Comparison of ENCODE assay signal across 10 cellular contexts in the genomic region with DNA sequence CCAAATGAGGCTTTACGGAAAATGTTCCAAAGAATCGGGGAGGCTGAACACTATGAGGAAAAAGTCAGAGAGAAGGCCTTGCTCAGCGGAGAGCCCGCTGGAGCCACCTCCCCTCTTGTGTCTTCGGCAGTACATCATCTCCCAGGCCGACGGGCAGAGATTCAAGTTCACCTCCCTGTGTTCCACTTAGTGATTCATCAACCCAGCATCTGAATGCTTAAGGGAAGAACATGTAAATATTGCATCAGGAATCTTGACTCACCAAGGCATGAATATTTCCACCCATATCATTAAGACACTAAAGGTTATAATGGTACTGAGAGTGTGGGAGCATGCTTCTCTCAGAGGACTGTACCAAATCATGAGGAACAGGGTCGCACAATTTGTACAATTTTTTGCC.
DNase-seq lines count a peak whose midpoint lies in the region; ATAC-seq, FAIRE-seq and TF ChIP-seq lines count a peak whose summit lies in the region.
"Had no signal": no experiment of that assay in that cellular context is flagged by ENCODE, and none has a peak within 500 bp of the region (broad histone marks: within the 10 kb centered on the region; RNA-seq: fewer than 3 reads in every experiment).

No MANE protein-coding gene starts in this region.

- H3K9ac ChIP-seq in keratinocyte (ENCODE audit: control insufficient read depth, extremely low read depth, insufficient read depth, low read length): peak overlapping the region; percentile 6

- ATAC-seq in HG02588 (IDR thresholded peaks at IDR 0.05; ENCODE audit: unreplicated experiment) (no peak), HG03521 (IDR thresholded peaks at IDR 0.05; ENCODE audit: unreplicated experiment) (no peak), GM18868 (IDR thresholded peaks at IDR 0.05; ENCODE audit: unreplicated experiment) (no peak)
- ATAC-seq: body of pancreas had no signal

- no peaks in the 10 kb centered on the region for H3K9me1 ChIP-seq in keratinocyte (ENCODE audit: control insufficient read depth, extremely low read depth, insufficient read depth, low read length)

- peak overlapping the region; percentile 81 for H3K27ac ChIP-seq in keratinocyte (ENCODE audit: control insufficient read depth, insufficient read depth, low read length)
- H3K27ac ChIP-seq in tibial nerve: no peak overlapping the region
- H3K27ac ChIP-seq: body of pancreas had no signal

- DNase-seq in HS-5 (ENCODE audit: low read depth) (peak; percentile 94), astrocyte of the cerebellum (ENCODE audit: low read depth) (peak; percentile 96), keratinocyte (ENCODE audit: low read depth, low spot score) (peak; percentile 84), tibial nerve (ENCODE audit: low spot score in 2 of 2) (peak; percentile 15 to 59), MV-4-11 (lab: John Stamatoyannopoulos, UW) (no peak)
- DNase-seq: activated CD4-positive, alpha-beta T cell treated with anti-CD3 and anti-CD28 coated beads, Interleukin-2, amount 50 U/mL, for 48 hours had no signal

- FAIRE-seq in keratinocyte (lab: Jason Lieb, UNC): peak; percentile 99

- TF ChIP-seq CTCF in astrocyte of the cerebellum (IDR thresholded peaks at IDR 0.05; ENCODE audit: low read depth, low read length, missing control alignments) (no peak), keratinocyte (optimal IDR thresholded peaks at IDR 0.05 in 1 of 3, IDR thresholded peaks at IDR 0.05 in 1 of 3, conservative IDR thresholded peaks at IDR 0.05 in 1 of 3; ENCODE audit: extremely low read depth in 1 of 3, insufficient read depth in 2 of 3, low read length in 3 of 3) (no peak), tibial nerve (IDR thresholded peaks at IDR 0.05) (no peak)

- 89 to 95% methylated on average over 8 of the region's 8 CpGs for WGBS in tibial nerve, 2 donors

- H3K4me1 ChIP-seq in keratinocyte (ENCODE audit: control insufficient read depth, extremely low read depth, insufficient read depth, low read length): peaks cover 22% of the 10 kb centered on the region
- peaks cover 0 to 12% (median 0%) of the 10 kb centered on the region in 4 donors for H3K4me1 ChIP-seq in tibial nerve
- H3K4me1 ChIP-seq: body of pancreas had no signal

- peak overlapping the region; percentile 20 for H2AFZ ChIP-seq in keratinocyte (ENCODE audit: control insufficient read depth, low read length)

- TF ChIP-seq EP300 in tibial nerve (IDR thresholded peaks at IDR 0.05): no peak

- H3K36me3 ChIP-seq in keratinocyte (ENCODE audit: control insufficient read depth in 2 of 2, extremely low read depth in 1 of 2, insufficient read depth in 2 of 2, low read length in 2 of 2) (peaks cover 0 to 6% of the 10 kb centered on the region in 2 experiments), tibial nerve (peaks cover 0 to 6% (median 0%) of the 10 kb centered on the region in 3 donors)

- peak overlapping the region; percentile 54 for H3K4me2 ChIP-seq in keratinocyte (ENCODE audit: control insufficient read depth, extremely low read depth, insufficient read depth, low read depth, low read length)

- H4K20me1 ChIP-seq in keratinocyte (ENCODE audit: control insufficient read depth, extremely low read depth, insufficient read depth, low read length): no peaks in the 10 kb centered on the region

- no peaks in the 10 kb centered on the region for H3K9me3 ChIP-seq in keratinocyte (ENCODE audit: control insufficient read depth, low read depth, low read length)
- no peaks in the 10 kb centered on the region for H3K9me3 ChIP-seq in tibial nerve
- H3K9me3 ChIP-seq: body of pancreas had no signal

- dilution Hi-C loops in keratinocyte (cut with MboI; ENCODE audit: extremely low pct_ligation_motif_present, low sequenced_read_pairs): no loop called here

- H3K27me3 ChIP-seq in keratinocyte (ENCODE audit: control insufficient read depth, extremely low read depth, insufficient read depth, low read length) (no peaks in the 10 kb centered on the region), tibial nerve (no peaks in the 10 kb centered on the region)
- H3K27me3 ChIP-seq: body of pancreas had no signal

- TF ChIP-seq POLR2A in tibial nerve (IDR thresholded peaks at IDR 0.05): no peak

- peaks cover 5% of the 10 kb centered on the region for H3K79me2 ChIP-seq in keratinocyte (ENCODE audit: control insufficient read depth, insufficient read depth, low read length)

- no peak overlapping the region for H3K4me3 ChIP-seq in astrocyte of the cerebellum (ENCODE audit: low read depth, low read length)
- H3K4me3 ChIP-seq in keratinocyte (ENCODE audit: control insufficient read depth in 2 of 3, extremely low read depth in 1 of 3, insufficient read depth in 2 of 3, low read depth in 1 of 3, low read length in 3 of 3): peak overlapping the region in 1 of 3 experiments; percentile 16
- no peak overlapping the region for H3K4me3 ChIP-seq in tibial nerve
- H3K4me3 ChIP-seq: body of pancreas had no signal

- in situ Hi-C loops in astrocyte of the cerebellum (cut with HindIII; ENCODE audit: low sequenced_read_pairs): no loop called here
